In the genomic region with DNA sequence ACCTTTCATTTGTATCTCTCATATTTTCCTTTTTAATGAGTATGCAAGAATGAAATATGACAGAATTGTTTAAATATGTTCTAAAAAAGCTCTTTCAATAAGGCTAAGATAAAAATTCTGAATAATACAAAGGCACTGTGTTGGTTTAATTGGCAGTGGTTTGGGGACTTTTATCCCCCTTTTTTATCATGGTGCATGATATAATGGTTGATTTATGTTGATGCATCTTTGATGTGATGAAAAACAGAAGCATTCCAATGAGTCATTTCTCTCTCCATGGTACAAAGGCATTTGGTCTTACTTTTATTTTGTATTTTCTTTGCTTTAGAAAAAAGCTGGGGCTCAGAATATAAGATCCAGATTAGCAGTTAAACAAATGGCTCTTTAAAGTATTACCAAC, we compare ENCODE assay signal across 29 cellular contexts.
DNase-seq lines count a peak whose midpoint lies in the region; TF ChIP-seq lines count a peak whose summit lies in the region.
"Had no signal": no experiment of that assay in that cellular context is flagged by ENCODE, and none has a peak within 500 bp of the region (broad histone marks: within the 10 kb centered on the region; RNA-seq: fewer than 3 reads in every experiment).

No MANE protein-coding gene starts in this region.

- H4K8ac ChIP-seq in mesenchymal stem cell (ENCODE audit: low read length) = no peak overlapping the region

- H3K4me3 ChIP-seq in cardiac fibroblast (replicated peaks in 1 of 2; ENCODE audit: low read depth in 2 of 2, low read length in 2 of 2) = no peak overlapping the region
- no peak overlapping the region for H3K4me3 ChIP-seq in mesenchymal stem cell (ENCODE audit: insufficient read depth in 1 of 2, low read depth in 1 of 2, low read length in 2 of 2)
- H3K4me3 ChIP-seq: A549; BLaER1 treated with 17β-estradiol and CSF1 and Interleukin-3, amounts not matched to agents 10 nM and 100 nM; cardiac muscle cell; esophagus muscularis mucosa; Peyer's patch; SJSA1; thoracic aorta; uterus had no signal

- no peaks in the 10 kb centered on the region for H3K36me3 ChIP-seq in mesenchymal stem cell (ENCODE audit: control insufficient read depth in 1 of 2, insufficient read depth in 2 of 2, low read depth in 1 of 2, low read length in 2 of 2)
- H3K36me3 ChIP-seq: BLaER1 treated with 17β-estradiol and CSF1 and Interleukin-3, amounts not matched to agents 10 nM and 100 nM; cardiac muscle cell; esophagus muscularis mucosa; Peyer's patch; SJSA1; thoracic aorta; uterus had no signal

- DNase-seq in AG20443 (ENCODE audit: low spot score) (peak; percentile 27), M059J (ENCODE audit: low read depth) (peak; percentile 64), cardiac fibroblast (ENCODE audit: low read depth in 2 of 2) (peak; percentile 6 to 34), mesenchymal stem cell (peak; percentile 12), DMS 273 treated with DMSO at 0.1 percent for 48 hours (lab: John Stamatoyannopoulos, UW) (no peak), NCI-H2171 treated with DMSO at 0.1 percent for 48 hours (lab: John Stamatoyannopoulos, UW) (no peak)
- DNase-seq in activated effector memory CD4-positive, alpha-beta T cell treated with Interleukin-2 at 50 U/mL for 16 hours = no peak
- no peak for DNase-seq in activated T-cell treated with anti-CD3 and anti-CD28 coated beads, Interleukin-2, amount 50 U/mL, for 1 hour
- DNase-seq: activated CD4-positive, alpha-beta T cell treated with anti-CD3 and anti-CD28 coated beads, Interleukin-2, amount 50 U/mL, for 4 hours; activated CD4-positive, CD25-positive, alpha-beta regulatory T cell; activated naive CD4-positive, alpha-beta T cell treated with anti-CD3 and anti-CD28 coated beads for 36 hours; amygdala; COR-L47; DMS79 treated with DMSO at 0.1 percent for 48 hours; midbrain; naive thymus-derived CD8-positive, alpha-beta T cell; NCI-H1105 treated with DMSO at 0.1 percent for 48 hours; NCI-H1930; NCI-H69; Peyer's patch; stimulated activated naive CD4-positive, alpha-beta T cell treated with Interleukin-2 at 50 U/mL for 16 hours; T-helper 1 cell; uterus had no signal

- H3K14ac ChIP-seq in mesenchymal stem cell (ENCODE audit: low read length in 2 of 2) = no peak overlapping the region

- no peak overlapping the region for H2BK12ac ChIP-seq in mesenchymal stem cell (ENCODE audit: low read length in 2 of 2)

- H3K4ac ChIP-seq in mesenchymal stem cell (ENCODE audit: low read depth in 1 of 2, low read length in 2 of 2) = no peak overlapping the region

- H2BK15ac ChIP-seq in mesenchymal stem cell (ENCODE audit: low read depth, poor library complexity, severe bottlenecking) = no peak overlapping the region

- H3K23ac ChIP-seq in mesenchymal stem cell (ENCODE audit: low read length in 2 of 2) = no peak overlapping the region

- H3K27ac ChIP-seq in mesenchymal stem cell (ENCODE audit: low read length, poor library complexity, severe bottlenecking) = no peak overlapping the region
- H3K27ac ChIP-seq: A549; BLaER1 treated with 17β-estradiol and CSF1 and Interleukin-3, amounts not matched to agents 10 nM and 100 nM; cardiac muscle cell; esophagus muscularis mucosa; Peyer's patch; SJSA1; thoracic aorta; uterus had no signal

- H3K9me3 ChIP-seq in mesenchymal stem cell (ENCODE audit: control insufficient read depth, low read length) = no peaks in the 10 kb centered on the region
- H3K9me3 ChIP-seq: A549; BLaER1 treated with 17β-estradiol and CSF1 and Interleukin-3, amounts not matched to agents 10 nM and 100 nM; esophagus muscularis mucosa; Peyer's patch; SJSA1; thoracic aorta; uterus had no signal

- no peak overlapping the region for H2BK120ac ChIP-seq in mesenchymal stem cell (ENCODE audit: low read depth, low read length)

- no peaks in the 10 kb centered on the region for H3K79me1 ChIP-seq in mesenchymal stem cell (replicated peaks; ENCODE audit: low read length, poor library complexity, severe bottlenecking)

- H2AFZ ChIP-seq in mesenchymal stem cell (ENCODE audit: low read depth, low read length) = no peak overlapping the region

- no peak overlapping the region for H2AK5ac ChIP-seq in mesenchymal stem cell (ENCODE audit: low read length, severe bottlenecking)

- H3K4me2 ChIP-seq in mesenchymal stem cell (ENCODE audit: low read length, poor library complexity, severe bottlenecking) = no peak overlapping the region
- H3K4me2 ChIP-seq: A549; BLaER1 treated with 17β-estradiol and CSF1 and Interleukin-3, amounts not matched to agents 10 nM and 100 nM had no signal

- no peak overlapping the region for H3K9ac ChIP-seq in mesenchymal stem cell (ENCODE audit: low read length)
- H3K9ac ChIP-seq: BLaER1 treated with 17β-estradiol and CSF1 and Interleukin-3, amounts not matched to agents 10 nM and 100 nM had no signal

- H4K91ac ChIP-seq in mesenchymal stem cell (ENCODE audit: low read length) = no peak overlapping the region

- H2BK5ac ChIP-seq in mesenchymal stem cell (ENCODE audit: low read depth, low read length, poor library complexity, severe bottlenecking) = no peak overlapping the region

- no peaks in the 10 kb centered on the region for H3K4me1 ChIP-seq in mesenchymal stem cell (ENCODE audit: control insufficient read depth, insufficient read depth, low read depth, low read length)
- H3K4me1 ChIP-seq: BLaER1 treated with 17β-estradiol and CSF1 and Interleukin-3, amounts not matched to agents 10 nM and 100 nM; esophagus muscularis mucosa; Peyer's patch; uterus had no signal

- H3K27me3 ChIP-seq in mesenchymal stem cell (ENCODE audit: control insufficient read depth in 1 of 2, insufficient read depth in 1 of 2, low read length in 2 of 2) = no peaks in the 10 kb centered on the region
- H3K27me3 ChIP-seq: BLaER1 treated with 17β-estradiol and CSF1 and Interleukin-3, amounts not matched to agents 10 nM and 100 nM; cardiac muscle cell; esophagus muscularis mucosa; Peyer's patch; SJSA1; uterus had no signal

- H3K18ac ChIP-seq in mesenchymal stem cell (ENCODE audit: low read depth in 1 of 2, low read length in 2 of 2) = no peak overlapping the region

- TF ChIP-seq CTCF in cardiac fibroblast (IDR thresholded peaks at IDR 0.05; ENCODE audit: low read depth, low read length) = no peak

Comparison
In these comparisons a context has a peak if more than half of its experiments do, and no peak if none do; other contexts are left out.
1. DNase-seq: peak in AG20443 (single experiment), M059J (single experiment), cardiac fibroblast (2 of 2) and mesenchymal stem cell (single experiment); none in DMS 273 treated with DMSO at 0.1 percent for 48 hours (single experiment), NCI-H2171 treated with DMSO at 0.1 percent for 48 hours (single experiment), activated effector memory CD4-positive, alpha-beta T cell treated with Interleukin-2 at 50 U/mL for 16 hours (single experiment) and activated T-cell treated with anti-CD3 and anti-CD28 coated beads, Interleukin-2, amount 50 U/mL, for 1 hour (single experiment).